14 cellular contexts compared by ENCODE assay signal in genomic region chr17:60628252-60628889, GRCh38. TPM values are rescaled to one million over a fixed set of nuclear protein-coding genes. Genes with fewer than 3 reads are reported as not detected.
DNase-seq lines count a peak whose midpoint lies in the region; ATAC-seq and TF ChIP-seq lines count a peak whose summit lies in the region.
"Had no signal": no experiment of that assay in that cellular context is flagged by ENCODE, and none has a peak within 500 bp of the region (broad histone marks: within the 10 kb centered on the region; RNA-seq: fewer than 3 reads in every experiment).

No MANE protein-coding gene starts in this region.

- intact Hi-C loops in MCF 10A (cut with micrococcal nuclease): no loop called here
- intact Hi-C loops in breast epithelium (cut with DNase I; ENCODE audit: low total_unique reads): no loop called here
- intact Hi-C loops in left colon (cut with DNase I, micrococcal nuclease): no loop called here

- H3K27me3 ChIP-seq in breast epithelium: no peaks in the 10 kb centered on the region
- H3K27me3 ChIP-seq: BLaER1 treated with 17β-estradiol and CSF1 and Interleukin-3, amounts not matched to agents 10 nM and 100 nM had no signal

- H3K9me3 ChIP-seq in breast epithelium: no peaks in the 10 kb centered on the region
- H3K9me3 ChIP-seq: BLaER1 treated with 17β-estradiol and CSF1 and Interleukin-3, amounts not matched to agents 10 nM and 100 nM had no signal

- no peaks in the 10 kb centered on the region for H3K27me3 Mint-ChIP-seq in MCF 10A (ENCODE audit: insufficient read depth, unreplicated experiment)
- H3K27me3 Mint-ChIP-seq: CD4-positive, CD25-positive, alpha-beta regulatory T cell; IgD-negative memory B cell had no signal

- no TSS peak for BruUV-seq in MCF 10A (replicated peaks; lab: Mats Ljungman, UMichigan)

- no peaks in the 10 kb centered on the region for H3K4me1 Mint-ChIP-seq in MCF 10A (ENCODE audit: insufficient read depth, unreplicated experiment)
- H3K4me1 Mint-ChIP-seq: GM23338 had no signal

- CTCF ChIA-PET in MCF 10A (lab: Yijun Ruan, JAX): interaction anchor here (0.6 to 3.0 kb wide), 4 partner anchors 11 to 1224 kb away, joined by 3 to 21 read pairs (median 8); no protein-coding TSS in a partner anchor

- H3K27ac ChIP-seq in breast epithelium: no peak overlapping the region
- H3K27ac ChIP-seq: BLaER1 treated with 17β-estradiol and CSF1 and Interleukin-3, amounts not matched to agents 10 nM and 100 nM had no signal

- TF ChIP-seq POLR2A in breast epithelium (IDR thresholded peaks at IDR 0.05): no peak

- POLR2A ChIA-PET in MCF 10A (lab: Yijun Ruan, JAX): no interaction called here

- no peaks in the 10 kb centered on the region for H3K4me1 ChIP-seq in breast epithelium

- H3K36me3 ChIP-seq in breast epithelium: peaks cover 3% of the 10 kb centered on the region

- peaks cover 46% of the 10 kb centered on the region for H3K36me3 Mint-ChIP-seq in MCF 10A (ENCODE audit: insufficient read depth, unreplicated experiment)
- H3K36me3 Mint-ChIP-seq: IgD-negative memory B cell had no signal

- DNase-seq in MCF 10A (ENCODE audit: unreplicated experiment) (no peak), breast epithelium (ENCODE audit: low spot score in 2 of 2) (no peak), left colon (no peak), retinal pigment epithelial cell (ENCODE audit: low read depth) (peak; percentile 27), epidermal melanocyte (ENCODE audit: insufficient read length, low spot score) (no peak)
- DNase-seq: ACHN; CD4-positive, CD25-positive, alpha-beta regulatory T cell; DMS 273 treated with DMSO at 0.1 percent for 48 hours; H7 had no signal

- no peak for TF ChIP-seq CTCF in MCF 10A (IDR thresholded peaks at IDR 0.05; ENCODE audit: unreplicated experiment)
- no peak for TF ChIP-seq CTCF in breast epithelium (IDR thresholded peaks at IDR 0.05)
- TF ChIP-seq CTCF in retinal pigment epithelial cell (conservative IDR thresholded peaks at IDR 0.05; ENCODE audit: low read depth, low read length): no peak

- no peak overlapping the region for H3K4me3 Mint-ChIP-seq in MCF 10A (ENCODE audit: unreplicated experiment)
- H3K4me3 Mint-ChIP-seq: CD4-positive, CD25-positive, alpha-beta regulatory T cell; GM23338 had no signal

- H3K4me3 ChIP-seq in breast epithelium (no peak overlapping the region), retinal pigment epithelial cell (ENCODE audit: low read length) (no peak overlapping the region)
- H3K4me3 ChIP-seq: BLaER1 treated with 17β-estradiol and CSF1 and Interleukin-3, amounts not matched to agents 10 nM and 100 nM; GM23338 had no signal

- H3K9me3 Mint-ChIP-seq in MCF 10A (ENCODE audit: unreplicated experiment): no peaks in the 10 kb centered on the region
- H3K9me3 Mint-ChIP-seq: CD4-positive, CD25-positive, alpha-beta regulatory T cell; GM23338; IgD-negative memory B cell had no signal

- peak overlapping the region; percentile 8 for H3K27ac Mint-ChIP-seq in MCF 10A (ENCODE audit: low read depth, unreplicated experiment)
- H3K27ac Mint-ChIP-seq: GM23338, IgD-negative memory B cell had no signal

- ATAC-seq in left colon (peak; percentile 78), GM18870 (IDR thresholded peaks at IDR 0.05; ENCODE audit: unreplicated experiment) (no peak), HG03139 (IDR thresholded peaks at IDR 0.05; ENCODE audit: unreplicated experiment) (no peak)
- ATAC-seq: GM23338 had no signal

RNA-seq across cellular contexts. Expression of gene PPM1D, which starts 28.4 kb away (rescaled TPM):
- total RNA-seq in MCF 10A (2022) (14.3 and 16.1 TPM in 2 replicates), breast epithelium (10 to 100 TPM; 12.3 to 19.6 (median 14.7) TPM), left colon (10 to 100 TPM; 14.3 to 21.1 TPM)

RNA-seq across cellular contexts. Expression of gene BCAS3, which starts 49.3 kb away (rescaled TPM):
- total RNA-seq in MCF 10A (2022): 14.6 and 19.6 TPM in 2 replicates
- 10 to 100 TPM; 30.8 to 47.9 (median 31.2) TPM for total RNA-seq in breast epithelium
- total RNA-seq in left colon: 10 to 100 TPM; 19.9 to 20.2 TPM
